Comparison of ENCODE assay signal across 8 cellular contexts in genomic region chr20:3218307-3218988, GRCh38. TPM values are rescaled to one million over a fixed set of nuclear protein-coding genes. Genes with fewer than 3 reads are reported as not detected.
DNase-seq lines count a peak whose midpoint lies in the region; ATAC-seq, FAIRE-seq and TF ChIP-seq lines count a peak whose summit lies in the region.

No MANE protein-coding gene starts in this region.

- WGBS in sigmoid colon, 2 donors: 18 to 22% methylated on average over 30 of the region's 30 CpGs

- H3K27ac ChIP-seq in sigmoid colon: no peak overlapping the region

- peaks cover 0 to 61% (median 10%) of the 10 kb centered on the region in 4 donors for H3K36me3 ChIP-seq in sigmoid colon

- FAIRE-seq in H54 (lab: Jason Lieb, UNC): no peak

- peak; percentile 49 for ATAC-seq in HG02623 (IDR thresholded peaks at IDR 0.05; ENCODE audit: unreplicated experiment)

- TF ChIP-seq POLR2A in sigmoid colon (IDR thresholded peaks at IDR 0.05) (no peak), H54 (IDR thresholded peaks at IDR 0.05; ENCODE audit: low read depth, low read length) (no peak)

- no peaks in the 10 kb centered on the region for H3K27me3 ChIP-seq in sigmoid colon

- H3K4me3 ChIP-seq in sigmoid colon: no peak overlapping the region

- peak; percentile 20 to 87 (median 70) for TF ChIP-seq CTCF in sigmoid colon (IDR thresholded peaks at IDR 0.05)

- intact Hi-C loops in head of caudate nucleus (cut with DNase I): no loop called here
- intact Hi-C loops in sigmoid colon (cut with DNase I): no loop called here

- H3K9me3 ChIP-seq in sigmoid colon: no peaks in the 10 kb centered on the region

- peaks cover 0 to 7% (median 6%) of the 10 kb centered on the region in 4 donors for H3K4me1 ChIP-seq in sigmoid colon

- DNase-seq in EH (ENCODE audit: low read depth): peak; percentile 34
- peak; percentile 65 for DNase-seq in activated effector memory CD4-positive, alpha-beta T cell treated with Interleukin-2 at 50 U/mL for 16 hours
- DNase-seq in head of caudate nucleus: peak in 40 of 42 donors; percentile 20 to 81 (median 58)
- DNase-seq in sigmoid colon: no peak
- DNase-seq in H54 (ENCODE audit: insufficient read length, low spot score): no peak
- DNase-seq in foreskin melanocyte: no peak

- no peak for TF ChIP-seq EP300 in sigmoid colon (IDR thresholded peaks at IDR 0.05)

TF ChIP-seq in PFSK-1, 5 proteins besides CTCF, POLR2A, EP300 and RAD21:
- TF ChIP-seq REST (IDR thresholded peaks at IDR 0.05; ENCODE audit: insufficient read depth in 1 of 2, low read depth in 2 of 2, low read length in 2 of 2): no peak
- TF ChIP-seq FOXP2 (optimal IDR thresholded peaks at IDR 0.05; ENCODE audit: borderline replicate concordance, extremely low read depth, extremely low read length, insufficient read depth): peak; percentile 64

RNA-seq across cellular contexts. Expression of gene ITPA, which starts 9.2 kb away (rescaled TPM):
- polyA plus RNA-seq in PFSK-1 (2012; ENCODE audit: insufficient read length, low read depth): 97.5 TPM
- 10 to 100 TPM; 17.1 to 31.7 (median 22.6) TPM for total RNA-seq in sigmoid colon
- 10 to 100 TPM; 47.4 to 92.5 (median 47.9) TPM for polyA plus RNA-seq in sigmoid colon

RNA-seq across cellular contexts. Expression of gene DDRGK1, which starts 14.0 kb away (rescaled TPM):
- 133 TPM for polyA plus RNA-seq in PFSK-1 (2012; ENCODE audit: insufficient read length, low read depth)
- total RNA-seq in sigmoid colon: 10 to 100 TPM; 56.0 to 86.1 (median 73.6) TPM
- polyA plus RNA-seq in sigmoid colon: 10 to 100 TPM; 16.8 to 74.3 (median 19.9) TPM

RNA-seq across cellular contexts. Expression of gene SLC4A11, which starts 20.5 kb away (rescaled TPM):
- 0.73 TPM for polyA plus RNA-seq in PFSK-1 (2012; ENCODE audit: insufficient read length, low read depth)
- total RNA-seq in sigmoid colon: under 1 TPM in 1 of 4 donors, not detected in 3; 0.36 TPM
- 1 to 10 TPM in 1 of 3 donors, not detected in 2; 2.1 TPM for polyA plus RNA-seq in sigmoid colon

RNA-seq across cellular contexts. Expression of gene LZTS3, which starts 45.1 kb away (rescaled TPM):
- 5.9 TPM for polyA plus RNA-seq in PFSK-1 (2012; ENCODE audit: insufficient read length, low read depth)
- 1 to 10 TPM; 5.4 to 9.4 (median 8.4) TPM for total RNA-seq in sigmoid colon
- 10 to 100 TPM in 1 of 3 donors, 1 to 10 TPM in 2; 2.4 to 10.5 (median 2.5) TPM for polyA plus RNA-seq in sigmoid colon

RNA-seq across cellular contexts. Expression of gene FASTKD5, which starts 58.8 kb away (rescaled TPM):
- polyA plus RNA-seq in PFSK-1 (2012; ENCODE audit: insufficient read length, low read depth): 5.5 TPM
- total RNA-seq in sigmoid colon: 10 to 100 TPM in 2 of 4 donors, 1 to 10 TPM in 2; 9.1 to 12.5 (median 10.3) TPM
- polyA plus RNA-seq in sigmoid colon: 10 to 100 TPM in 2 of 3 donors, 1 to 10 TPM in 1; 7.2 to 14.4 (median 11.3) TPM

Comparison
In these comparisons a context has a peak if more than half of its experiments do, and no peak if none do; other contexts are left out.
1. DNase-seq: peak in EH (single experiment), activated effector memory CD4-positive, alpha-beta T cell treated with Interleukin-2 at 50 U/mL for 16 hours (single experiment) and head of caudate nucleus (40 of 42); none in sigmoid colon (single experiment), H54 (single experiment) and foreskin melanocyte (single experiment).